ENCODE assay signal across 19 cellular contexts in the genomic region with DNA sequence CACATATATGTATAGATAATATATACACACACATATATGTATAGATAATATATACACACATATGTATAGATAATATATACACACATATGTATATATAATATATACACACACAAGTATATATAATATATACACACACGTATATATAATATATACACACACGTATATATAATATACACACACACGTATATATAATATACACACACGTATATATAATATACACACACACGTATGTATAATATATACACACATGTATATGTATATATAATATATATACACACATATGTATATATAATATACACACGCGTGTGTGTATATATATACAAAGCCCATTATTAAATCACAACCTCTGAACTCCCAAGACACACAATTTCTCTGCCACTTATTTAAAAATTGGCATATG. TPM values are rescaled to one million over a fixed set of nuclear protein-coding genes. Genes with fewer than 3 reads are reported as not detected.
DNase-seq lines count a peak whose midpoint lies in the region; ATAC-seq, FAIRE-seq and TF ChIP-seq lines count a peak whose summit lies in the region.
"Had no signal": no experiment of that assay in that cellular context is flagged by ENCODE, and none has a peak within 500 bp of the region (broad histone marks: within the 10 kb centered on the region; RNA-seq: fewer than 3 reads in every experiment).

No MANE protein-coding gene starts in this region.

- no TSS peak for BruUV-seq in K562 (replicated peaks; lab: Mats Ljungman, UMichigan)

- H3K9ac ChIP-seq in K562 (ENCODE audit: insufficient read depth in 1 of 2, low read depth in 2 of 2, low read length in 2 of 2), result no peak overlapping the region

- intact Hi-C loops in K562 (cut with micrococcal nuclease), result loop anchor here (10.0 kb wide), 1 partner anchor 625 kb away; no protein-coding TSS in a partner anchor
- intact Hi-C loops in lower leg skin (cut with DNase I; ENCODE audit: low total_unique reads), result no loop called here

- CTCF ChIA-PET in K562 (lab: Yijun Ruan, JAX; ENCODE audit: low intra/inter-chr PET ratio), result no interaction called here

- no peak for TF ChIP-seq CTCF in K562 (IDR thresholded peaks at IDR 0.05 in 2 of 3, conservative IDR thresholded peaks at IDR 0.05 in 1 of 3; ENCODE audit: insufficient read depth in 2 of 3, low read depth in 1 of 3, low read length in 3 of 3)
- no peak for TF ChIP-seq CTCF in lower leg skin (IDR thresholded peaks at IDR 0.05)

- TF ChIP-seq RAD21 in K562 (CRISPR knock-in tag; conservative IDR thresholded peaks at IDR 0.05 in 1 of 2, IDR thresholded peaks at IDR 0.05 in 1 of 2), result no peak

- H3K4me3 ChIP-seq in K562, result no peak overlapping the region
- H3K4me3 ChIP-seq in small intestine (ENCODE audit: low read depth in 1 of 2, low read length in 2 of 2), result no peak overlapping the region
- no peak overlapping the region for H3K4me3 ChIP-seq in lower leg skin (ENCODE audit: low read depth, poor library complexity, severe bottlenecking)
- H3K4me3 ChIP-seq: HAP-1 had no signal

- FAIRE-seq in G401.6 (lab: Jason Lieb, UNC), result peak; percentile 93
- FAIRE-seq in K562 (lab: Jason Lieb, UNC), result no peak
- FAIRE-seq in frontal cortex (lab: Jason Lieb, UNC), result peak; percentile 99
- FAIRE-seq in small intestine (lab: Jason Lieb, UNC), result peak; percentile 81
- FAIRE-seq: GM12892, H54 had no signal

- TF ChIP-seq POLR2A in K562 (conservative IDR thresholded peaks at IDR 0.05) (no peak), lower leg skin (IDR thresholded peaks at IDR 0.05) (no peak)

- in situ Hi-C loops in K562 (cut with MboI), result no loop called here

- WGBS in K562 (ENCODE audit: insufficient coverage, low coverage, missing lambda C conversion rate), result 63% methylated on average over 7 of the region's 7 CpGs
- WGBS in small intestine, 3 donors, result 57 to 76% (median 68%) methylated on average over 7 of the region's 7 CpGs
- WGBS in lower leg skin, 2 donors, result 71 to 80% methylated on average over 7 of the region's 7 CpGs

- H3K9me3 ChIP-seq in K562 (replicated peaks; ENCODE audit: control insufficient read depth, insufficient read depth, low read depth, low read length), result no peaks in the 10 kb centered on the region
- H3K9me3 ChIP-seq in small intestine (ENCODE audit: control insufficient read depth, low read depth), result no peaks in the 10 kb centered on the region
- H3K9me3 ChIP-seq: HAP-1 had no signal

- H3K27me3 ChIP-seq in K562 (ENCODE audit: control insufficient read depth in 2 of 2, insufficient read depth in 2 of 2, low read length in 2 of 2) (no peaks in the 10 kb centered on the region), small intestine (ENCODE audit: control insufficient read depth in 2 of 2, insufficient read depth in 2 of 2, low read length in 2 of 2) (no peaks in the 10 kb centered on the region)

- DNase-seq in K562 (ENCODE audit: extremely low read depth in 1 of 4, low spot score in 3 of 4), result no peak
- no peak for DNase-seq in frontal cortex (ENCODE audit: low spot score in 2 of 2)
- no peak for DNase-seq in small intestine
- no peak for DNase-seq in lower leg skin (ENCODE audit: low spot score in 2 of 2)
- DNase-seq: 8988T; C1 segment of cervical spinal cord; Calu3; CD4-positive, alpha-beta memory T cell; COR-L47; DMS53; DMS79 treated with DMSO at 0.1 percent for 48 hours; GOT3; HFFc6 had no signal

- POLR2A ChIA-PET in K562 (lab: Yijun Ruan, JAX), result no interaction called here

- no peak overlapping the region for H2AFZ ChIP-seq in K562 (ENCODE audit: low read depth, low read length)

- no peak for ATAC-seq in K562
- no peak for ATAC-seq in GM21423 (IDR thresholded peaks at IDR 0.05; ENCODE audit: unreplicated experiment)
- ATAC-seq in HG03457 (IDR thresholded peaks at IDR 0.05; ENCODE audit: unreplicated experiment), result no peak

- no peak overlapping the region for H3K4me2 ChIP-seq in K562 (ENCODE audit: insufficient read depth, low read length)

- H3K36me3 ChIP-seq in K562 (ENCODE audit: control insufficient read depth, insufficient read depth, low read length), result no peaks in the 10 kb centered on the region
- H3K36me3 ChIP-seq in small intestine (ENCODE audit: control insufficient read depth in 2 of 2, insufficient read depth in 2 of 2, low read length in 2 of 2), result no peaks in the 10 kb centered on the region
- H3K36me3 ChIP-seq: HAP-1 had no signal

- H3K4me1 ChIP-seq in K562 (replicated peaks in 1 of 2; ENCODE audit: control insufficient read depth in 2 of 2, insufficient read depth in 2 of 2, low read length in 2 of 2) (no peaks in the 10 kb centered on the region; a peak in 1 of 5 replicates), small intestine (ENCODE audit: control insufficient read depth in 2 of 2, insufficient read depth in 1 of 2, low read depth in 1 of 2, low read length in 1 of 2) (peaks cover 0 to 3% of the 10 kb centered on the region in 2 donors)
- H3K4me1 ChIP-seq: HAP-1 had no signal

- H3K79me2 ChIP-seq in K562 (ENCODE audit: control insufficient read depth, insufficient read depth, low read length), result no peaks in the 10 kb centered on the region

- TF ChIP-seq EP300 in K562 (IDR thresholded peaks at IDR 0.05; ENCODE audit: low read length), result no peak

- no peak overlapping the region for H3K27ac ChIP-seq in K562 (ENCODE audit: extremely low read depth, low read depth, low read length)
- H3K27ac ChIP-seq in small intestine (ENCODE audit: low read depth in 1 of 2, low read length in 1 of 2), result no peak overlapping the region

- no peaks in the 10 kb centered on the region for H3K9me1 ChIP-seq in K562 (ENCODE audit: control insufficient read depth, insufficient read depth, low read length)

- no peaks in the 10 kb centered on the region for H4K20me1 ChIP-seq in K562 (replicated peaks; ENCODE audit: control insufficient read depth, insufficient read depth, low read length)

TF ChIP-seq in K562, 482 proteins besides CTCF, POLR2A, EP300 and RAD21 (continues in another document):
- TF ChIP-seq MTF1 (CRISPR knock-in tag; IDR thresholded peaks at IDR 0.05; ENCODE audit: borderline replicate concordance), result peak; percentile 85; the same call in 1 of the 2 replicates
- peak; percentile 86; the same call in 1 of the 2 replicates for TF ChIP-seq ZNF277 (CRISPR knock-in tag; IDR thresholded peaks at IDR 0.05; ENCODE audit: borderline replicate concordance)
- no peak for TF ChIP-seq L3MBTL2 (IDR thresholded peaks at IDR 0.05)

RNA-seq across cellular contexts. Expression of gene UBE2K, which starts 8.0 kb away (rescaled TPM):
- 14.5 and 47.2 TPM in 2 replicates for total RNA-seq in K562 (2011; cell fraction: chromatin; rRNA removed; ENCODE audit: low replicate concordance)
- 15.8 and 18.4 TPM in 2 replicates for total RNA-seq in K562 (2011; cell fraction: nucleolus; rRNA removed)
- total RNA-seq in K562 (2011; cell fraction: nucleoplasm; rRNA removed), result 30.0 and 56.6 TPM in 2 replicates
- 60.5 and 99.0 TPM in 2 replicates for total RNA-seq in K562 (2014; rRNA removed)
- 32.1 and 39.6 TPM in 2 replicates for total RNA-seq in K562 (2014; rRNA removed; fragmentation: Illumina TruSeq; extraction: Trizol)
- 25.5 and 29.8 TPM in 2 replicates for total RNA-seq in K562 (2015; rRNA removed; fragmentation: Illumina TruSeq; extraction: Trizol)
- total RNA-seq in K562 (2021), result 103 and 121 TPM in 2 replicates
- 133 and 190 TPM in 2 replicates for polyA plus RNA-seq in K562 (2011; rRNA removed)
- 52.2 and 63.3 TPM in 2 replicates for polyA plus RNA-seq in K562 (2011; cell fraction: cytosol; rRNA removed)
- 16.8 and 24.8 TPM in 2 replicates for polyA plus RNA-seq in K562 (2011; cell fraction: nucleus; rRNA removed)
- polyA plus RNA-seq in K562 (2012), result 76.3 and 178 TPM in 2 replicates
- 74.2 and 77.5 TPM in 2 replicates for polyA plus RNA-seq in K562 (2014; fragmentation: Illumina TruSeq; extraction: Trizol)
- polyA plus RNA-seq in K562 (2014; fragmentation: Nextera tagmentation; extraction: Ambion mirVana), result 10 to 100 TPM; 48.4 to 62.6 TPM
- 88.6 and 142 TPM in 2 replicates for polyA plus RNA-seq in K562 (2014; rRNA removed)
- 78.7 and 92.4 TPM in 2 replicates for polyA minus RNA-seq in K562 (2011; rRNA and poly(A)+ RNA removed)
- 34.0 and 48.8 TPM in 2 replicates for polyA minus RNA-seq in K562 (2011; cell fraction: cytosol; rRNA and poly(A)+ RNA removed)
- 6.9 and 12.9 TPM in 2 replicates for polyA minus RNA-seq in K562 (2011; cell fraction: nucleus; rRNA and poly(A)+ RNA removed)
- 93.8 TPM for total RNA-seq in frontal cortex
- polyA plus RNA-seq in small intestine, result 10 to 100 TPM; 33.5 to 36.0 (median 35.1) TPM
- total RNA-seq in lower leg skin, result 10 to 100 TPM; 21.5 to 32.2 (median 25.7) TPM

RNA-seq across cellular contexts. Expression of gene SMIM14, which starts 51.3 kb away (rescaled TPM):
- total RNA-seq in K562 (2011; cell fraction: chromatin; rRNA removed; ENCODE audit: low replicate concordance), result 0.56 and 0.86 TPM in 2 replicates
- total RNA-seq in K562 (2011; cell fraction: nucleolus; rRNA removed), result 0.39 and 0.50 TPM in 2 replicates
- total RNA-seq in K562 (2011; cell fraction: nucleoplasm; rRNA removed), result 0.69 and 1.0 TPM in 2 replicates
- total RNA-seq in K562 (2014; rRNA removed) (0.41 and 1.6 TPM in 2 replicates), K562 (2014; rRNA removed; fragmentation: Illumina TruSeq; extraction: Trizol) (1.9 and 2.2 TPM in 2 replicates), K562 (2015; rRNA removed; fragmentation: Illumina TruSeq; extraction: Trizol) (0.94 and 0.98 TPM in 2 replicates), K562 (2021) (1.8 and 2.0 TPM in 2 replicates), frontal cortex (70.9 TPM), lower leg skin (10 to 100 TPM; 25.6 to 49.2 (median 36.4) TPM)
- polyA plus RNA-seq in K562 (2011; rRNA removed) (3.7 and 5.7 TPM in 2 replicates), K562 (2014; fragmentation: Illumina TruSeq; extraction: Trizol) (1.9 and 3.1 TPM in 2 replicates), K562 (2014; fragmentation: Nextera tagmentation; extraction: Ambion mirVana) (1 to 10 TPM; 3.0 to 3.7 TPM), K562 (2014; rRNA removed) (1.6 and 2.3 TPM in 2 replicates), small intestine (10 to 100 TPM; 22.3 to 39.8 (median 31.3) TPM)
- polyA plus RNA-seq in K562 (2011; cell fraction: cytosol; rRNA removed), result 0.40 and 4.1 TPM in 2 replicates
- polyA plus RNA-seq in K562 (2011; cell fraction: nucleus; rRNA removed), result 0.54 and 1.7 TPM in 2 replicates
- polyA plus RNA-seq in K562 (2012), result 1.7 and 10.2 TPM in 2 replicates
- 3.5 and 7.7 TPM in 2 replicates for polyA minus RNA-seq in K562 (2011; rRNA and poly(A)+ RNA removed)
- polyA minus RNA-seq in K562 (2011; cell fraction: cytosol; rRNA and poly(A)+ RNA removed), result 5.2 TPM in 1 of 2 replicates, not detected in the other
- polyA minus RNA-seq in K562 (2011; cell fraction: nucleus; rRNA and poly(A)+ RNA removed), result 0.22 and 0.40 TPM in 2 replicates

Comparison
In these comparisons a context has a peak if more than half of its experiments do, and no peak if none do; other contexts are left out.
1. RNA of gene SMIM14, which starts 51.3 kb away (total RNA-seq): 70.9 TPM in frontal cortex (single experiment) and 25.6 to 49.2 TPM in lower leg skin; 0.39 to 2.2 TPM in K562; every median in the first group is over 4 times any median in the second.